17 cellular contexts compared by ENCODE assay signal in the genomic region with DNA sequence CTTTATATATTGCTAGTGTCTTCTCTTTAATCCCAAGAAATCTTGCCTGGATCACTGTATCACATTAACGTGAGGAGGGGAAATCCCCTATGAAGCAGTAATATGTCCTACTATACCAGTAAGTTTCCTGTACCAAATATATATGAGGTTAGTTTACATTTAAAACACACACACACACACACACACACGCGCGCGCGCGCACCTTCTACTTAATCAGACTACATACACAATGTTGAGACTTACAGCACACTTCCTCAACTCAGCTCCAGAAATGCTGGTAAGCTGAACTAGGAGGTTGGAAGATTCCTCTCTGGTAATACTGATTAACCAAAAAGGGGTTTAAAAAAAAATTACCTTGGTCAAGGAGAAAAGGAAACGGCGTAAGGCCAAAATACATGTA. TPM values are rescaled to one million over a fixed set of nuclear protein-coding genes. Genes with fewer than 3 reads are reported as not detected.
DNase-seq lines count a peak whose midpoint lies in the region; ATAC-seq lines count a peak whose summit lies in the region.
"Had no signal": no experiment of that assay in that cellular context is flagged by ENCODE, and none has a peak within 500 bp of the region (broad histone marks: within the 10 kb centered on the region; RNA-seq: fewer than 3 reads in every experiment).

No MANE protein-coding gene starts in this region.

- H3K79me2 ChIP-seq in Karpas-422 (ENCODE audit: low read length): peaks cover 98% of the 10 kb centered on the region

- peak overlapping the region; percentile 28 for H3K27ac ChIP-seq in Karpas-422 (ENCODE audit: low read length)
- H3K27ac ChIP-seq: sigmoid colon had no signal

- H3K36me3 ChIP-seq in Karpas-422 (ENCODE audit: insufficient read depth, low read length): peaks cover 22% of the 10 kb centered on the region; the same call in 1 of the 2 replicates
- H3K36me3 ChIP-seq: sigmoid colon had no signal

- no peaks in the 10 kb centered on the region for H3K27me3 ChIP-seq in Karpas-422 (ENCODE audit: low read length)
- H3K27me3 ChIP-seq: sigmoid colon, stomach had no signal

- H3K4me3 Mint-ChIP-seq in naive thymus-derived CD8-positive, alpha-beta T cell: peak overlapping the region in 7 of 10 donors; percentile 11 to 69 (median 59)
- H3K4me3 Mint-ChIP-seq: activated naive CD8-positive, alpha-beta T cell treated with anti-CD3 and anti-CD28 coated beads, Interleukin-2, amount 10 ng/mL, durations not matched to agents 7 days and 5 days had no signal

- POLR2A ChIA-PET in naive thymus-derived CD8-positive, alpha-beta T cell (lab: Charles Lee): interaction anchor here (1.0 to 1.6 kb wide), 3 partner anchors 12 to 117 kb away, joined by 3 to 12 read pairs (median 4); a partner anchor contains a TSS

- no peaks in the 10 kb centered on the region for H3K9me2 ChIP-seq in Karpas-422 (replicated peaks; ENCODE audit: insufficient read depth, low read length)

- H3K9me3 Mint-ChIP-seq in naive thymus-derived CD8-positive, alpha-beta T cell: no peaks in the 10 kb centered on the region
- H3K9me3 Mint-ChIP-seq: activated naive CD8-positive, alpha-beta T cell treated with anti-CD3 and anti-CD28 coated beads, Interleukin-2, amount 10 ng/mL, durations not matched to agents 7 days and 5 days had no signal

- DNase-seq in activated CD8-positive, alpha-beta memory T cell treated with anti-CD3 and anti-CD28 coated beads, Interleukin-2, amount 50 U/mL, for 4 hours: peak; percentile 36
- no peak for DNase-seq in activated CD8-positive, alpha-beta memory T cell treated with anti-CD3 and anti-CD28 coated beads, Interleukin-2, amount 50 U/mL, for 48 hours
- no peak for DNase-seq in Karpas-422
- DNase-seq in activated CD4-positive, alpha-beta T cell treated with anti-CD3 and anti-CD28 coated beads, Interleukin-2, amount 50 U/mL, for 4 hours: peak; percentile 22 to 27
- DNase-seq in naive thymus-derived CD8-positive, alpha-beta T cell: peak in 6 of 10 donors; percentile 16 to 43 (median 24)
- no peak for DNase-seq in RPMI8226
- no peak for DNase-seq in activated effector memory CD4-positive, alpha-beta T cell treated with Interleukin-2 at 50 U/mL for 16 hours
- DNase-seq: activated naive CD8-positive, alpha-beta T cell treated with anti-CD3 and anti-CD28 coated beads, Interleukin-2, amount 10 ng/mL, durations not matched to agents 7 days and 5 days; caudate nucleus; DMS 273 treated with DMSO at 0.1 percent for 48 hours; foreskin fibroblast; NCI-H1105 treated with DMSO at 0.1 percent for 48 hours; NCI-H226; nucleus accumbens; sigmoid colon; stomach had no signal

- ATAC-seq in naive thymus-derived CD8-positive, alpha-beta T cell: no peak
- ATAC-seq in GM18867 (IDR thresholded peaks at IDR 0.05; ENCODE audit: unreplicated experiment): no peak

- no peak overlapping the region for H3K9ac ChIP-seq in Karpas-422 (ENCODE audit: low read length)

- H4K20me1 ChIP-seq in Karpas-422 (ENCODE audit: insufficient read depth, low read depth, low read length): peaks cover 5% of the 10 kb centered on the region

- H2AFZ ChIP-seq in Karpas-422 (ENCODE audit: low read length): no peak overlapping the region

- H3K4me2 ChIP-seq in Karpas-422 (ENCODE audit: low read depth, low read length, poor library complexity, severe bottlenecking): peak overlapping the region; percentile 12

- peaks cover 0 to 18% (median 2%) of the 10 kb centered on the region in 3 donors for H3K36me3 Mint-ChIP-seq in naive thymus-derived CD8-positive, alpha-beta T cell
- H3K36me3 Mint-ChIP-seq: activated naive CD8-positive, alpha-beta T cell treated with anti-CD3 and anti-CD28 coated beads, Interleukin-2, amount 10 ng/mL, durations not matched to agents 7 days and 5 days had no signal

- no peak overlapping the region for H3K4me3 ChIP-seq in Karpas-422 (ENCODE audit: low read length)
- H3K4me3 ChIP-seq: sigmoid colon, stomach had no signal

- H3K27me3 Mint-ChIP-seq in naive thymus-derived CD8-positive, alpha-beta T cell: no peaks in the 10 kb centered on the region
- H3K27me3 Mint-ChIP-seq: activated naive CD8-positive, alpha-beta T cell treated with anti-CD3 and anti-CD28 coated beads, Interleukin-2, amount 10 ng/mL, durations not matched to agents 7 days and 5 days had no signal

- H3K9me3 ChIP-seq in Karpas-422 (ENCODE audit: low read length): no peaks in the 10 kb centered on the region
- H3K9me3 ChIP-seq: sigmoid colon, stomach had no signal

- H3K4me1 ChIP-seq in Karpas-422 (ENCODE audit: low read length): peaks cover 84% of the 10 kb centered on the region

- H3K27ac Mint-ChIP-seq in naive thymus-derived CD8-positive, alpha-beta T cell: peak overlapping the region; percentile 69 to 97 (median 80)
- H3K27ac Mint-ChIP-seq: activated naive CD8-positive, alpha-beta T cell treated with anti-CD3 and anti-CD28 coated beads, Interleukin-2, amount 10 ng/mL, durations not matched to agents 7 days and 5 days had no signal

- peaks cover 33 to 85% (median 67%) of the 10 kb centered on the region in 4 donors for H3K4me1 Mint-ChIP-seq in naive thymus-derived CD8-positive, alpha-beta T cell

RNA-seq across cellular contexts. Expression of a gene that starts 49.3 kb away (rescaled TPM):
- 235 and 376 TPM in 2 replicates for total RNA-seq in Karpas-422 (2014; rRNA removed; shearing (Covaris generic); ENCODE audit: low replicate concordance)
- total RNA-seq in naive thymus-derived CD8-positive, alpha-beta T cell: 100 to 1,000 TPM; 153 to 157 TPM
- polyA plus RNA-seq in naive thymus-derived CD8-positive, alpha-beta T cell: 10 to 100 TPM; 14.5 to 19.1 (median 17.6) TPM

Comparison
In these comparisons a context has a peak if more than half of its experiments do, and no peak if none do; other contexts are left out.
1. DNase-seq: peak in activated CD8-positive, alpha-beta memory T cell treated with anti-CD3 and anti-CD28 coated beads, Interleukin-2, amount 50 U/mL, for 4 hours (single experiment), activated CD4-positive, alpha-beta T cell treated with anti-CD3 and anti-CD28 coated beads, Interleukin-2, amount 50 U/mL, for 4 hours (2 of 2) and naive thymus-derived CD8-positive, alpha-beta T cell (6 of 10); none in activated CD8-positive, alpha-beta memory T cell treated with anti-CD3 and anti-CD28 coated beads, Interleukin-2, amount 50 U/mL, for 48 hours (single experiment), Karpas-422 (single experiment), RPMI8226 (single experiment) and activated effector memory CD4-positive, alpha-beta T cell treated with Interleukin-2 at 50 U/mL for 16 hours (single experiment).